Comparison of ENCODE assay signal across 11 cellular contexts in genomic region chr7:155258233-155258575, GRCh38. TPM values are rescaled to one million over a fixed set of nuclear protein-coding genes. Genes with fewer than 3 reads are reported as not detected.
DNase-seq lines count a peak whose midpoint lies in the region; ATAC-seq and TF ChIP-seq lines count a peak whose summit lies in the region.
"Had no signal": no experiment of that assay in that cellular context is flagged by ENCODE, and none has a peak within 500 bp of the region (broad histone marks: within the 10 kb centered on the region; RNA-seq: fewer than 3 reads in every experiment).

No MANE protein-coding gene starts in this region.

- H3K27me3 ChIP-seq in fibroblast of lung (ENCODE audit: control insufficient read depth, insufficient read depth, low read length) = peaks cover 4% of the 10 kb centered on the region
- H3K27me3 ChIP-seq in psoas muscle (ENCODE audit: insufficient read depth in 3 of 3, low read length in 2 of 3) = no peaks in the 10 kb centered on the region

- no peaks in the 10 kb centered on the region for H4K20me1 ChIP-seq in fibroblast of lung (ENCODE audit: control insufficient read depth, extremely low read depth, insufficient read depth, low read length)

- H3K9me3 ChIP-seq in fibroblast of lung (ENCODE audit: control insufficient read depth, insufficient read depth, low read depth, low read length) = no peaks in the 10 kb centered on the region
- H3K9me3 ChIP-seq in psoas muscle = no peaks in the 10 kb centered on the region

- peaks cover 46% of the 10 kb centered on the region for H3K27me3 Mint-ChIP-seq in stimulated activated memory B cell treated with anti-CD40 and anti-IgM and Interleukin-4, amounts not matched to agents 10 μg/mL and 1 μg/mL and 100 μg/mL, for 72 hours

- POLR2A ChIA-PET in HEK293T (lab: Yijun Ruan, JAX) = no interaction called here

- H3K27ac Mint-ChIP-seq in stimulated activated memory B cell treated with anti-CD40 and anti-IgM and Interleukin-4, amounts not matched to agents 10 μg/mL and 1 μg/mL and 100 μg/mL, for 72 hours = no peak overlapping the region
- H3K27ac Mint-ChIP-seq: activated naive CD4-positive, alpha-beta T cell treated with anti-CD3 and anti-CD28 coated beads for 36 hours had no signal

- WGBS in psoas muscle, 3 donors = 6 to 13% (median 10%) methylated on average over 3 of the region's 3 CpGs

- H3K4me3 ChIP-seq in fibroblast of lung (replicated peaks in 1 of 4; ENCODE audit: control extremely low read depth in 1 of 4, insufficient read depth in 1 of 4, low read depth in 3 of 4, low read length in 4 of 4) (no peak overlapping the region), psoas muscle (peak overlapping the region; percentile 47)

- CTCF ChIA-PET in HEK293T (lab: Yijun Ruan, JAX) = no interaction called here

- no peaks in the 10 kb centered on the region for H3K36me3 Mint-ChIP-seq in stimulated activated memory B cell treated with anti-CD40 and anti-IgM and Interleukin-4, amounts not matched to agents 10 μg/mL and 1 μg/mL and 100 μg/mL, for 72 hours

- peaks cover 6% of the 10 kb centered on the region for H3K4me1 Mint-ChIP-seq in stimulated activated memory B cell treated with anti-CD40 and anti-IgM and Interleukin-4, amounts not matched to agents 10 μg/mL and 1 μg/mL and 100 μg/mL, for 72 hours

- peak overlapping the region; percentile 56 for H3K9ac ChIP-seq in fibroblast of lung (ENCODE audit: insufficient read depth, low read length)

- H3K27ac ChIP-seq in fibroblast of lung (ENCODE audit: insufficient read depth, low read length) (peak overlapping the region; percentile 87), psoas muscle (peak overlapping the region; percentile 91)

- ATAC-seq in psoas muscle = peak; percentile 89 to 94 (median 92)
- ATAC-seq in stimulated activated memory B cell treated with anti-CD40 and anti-IgM and Interleukin-4, amounts not matched to agents 10 μg/mL and 1 μg/mL and 100 μg/mL, for 72 hours = no peak
- ATAC-seq: left colon had no signal

- TF ChIP-seq CTCF in fibroblast of lung (conservative IDR thresholded peaks at IDR 0.05 in 1 of 2, IDR thresholded peaks at IDR 0.05 in 1 of 2; ENCODE audit: low read depth in 1 of 2, low read length in 2 of 2) = no peak
- no peak for TF ChIP-seq CTCF in psoas muscle (IDR thresholded peaks at IDR 0.05)

- H3K4me1 ChIP-seq in fibroblast of lung (ENCODE audit: control insufficient read depth, extremely low read depth, insufficient read depth, low read length) (peaks cover 13% of the 10 kb centered on the region), psoas muscle (peaks cover 21% of the 10 kb centered on the region)

- DNase-seq in EH (ENCODE audit: low read depth) = peak; percentile 91
- peak; percentile 46 for DNase-seq in SK-MEL-5 (ENCODE audit: low read depth, low spot score)
- peak; percentile 90 for DNase-seq in fibroblast of lung (ENCODE audit: low read depth in 2 of 2)
- peak; percentile 65 for DNase-seq in psoas muscle
- no peak for DNase-seq in activated CD4-positive, alpha-beta T cell treated with anti-CD3 and anti-CD28 coated beads for 1 hour
- DNase-seq in HEK293T (ENCODE audit: extremely low spot score) = no peak
- DNase-seq in CD1c-positive myeloid dendritic cell (ENCODE audit: extremely low spot score) = no peak
- DNase-seq: activated naive CD4-positive, alpha-beta T cell treated with anti-CD3 and anti-CD28 coated beads for 36 hours; T-helper 2 cell had no signal

- H3K79me2 ChIP-seq in fibroblast of lung (ENCODE audit: control insufficient read depth, insufficient read depth, low read length) = no peaks in the 10 kb centered on the region

- peak overlapping the region; percentile 70 for H3K4me2 ChIP-seq in fibroblast of lung (ENCODE audit: extremely low read depth, insufficient read depth, low read length)

- H2AFZ ChIP-seq in fibroblast of lung (ENCODE audit: low read length) = peak overlapping the region; percentile 67

- no peaks in the 10 kb centered on the region for H3K36me3 ChIP-seq in fibroblast of lung (ENCODE audit: control insufficient read depth, insufficient read depth, low read length)
- no peaks in the 10 kb centered on the region for H3K36me3 ChIP-seq in psoas muscle (ENCODE audit: insufficient read depth in 1 of 2, low read depth in 1 of 2)

- no peak overlapping the region for H3K4me3 Mint-ChIP-seq in stimulated activated memory B cell treated with anti-CD40 and anti-IgM and Interleukin-4, amounts not matched to agents 10 μg/mL and 1 μg/mL and 100 μg/mL, for 72 hours
- H3K4me3 Mint-ChIP-seq: activated naive CD4-positive, alpha-beta T cell treated with anti-CD3 and anti-CD28 coated beads for 36 hours had no signal

- intact Hi-C loops in psoas muscle (cut with DNase I) = loop anchor here in 1 of 2 donors (5.0 kb wide), 2 partner anchors 51 to 66 kb away; no protein-coding TSS in a partner anchor

- H3K9me3 Mint-ChIP-seq in stimulated activated memory B cell treated with anti-CD40 and anti-IgM and Interleukin-4, amounts not matched to agents 10 μg/mL and 1 μg/mL and 100 μg/mL, for 72 hours = peaks cover 3% of the 10 kb centered on the region
- H3K9me3 Mint-ChIP-seq: activated naive CD4-positive, alpha-beta T cell treated with anti-CD3 and anti-CD28 coated beads for 36 hours had no signal

- in situ Hi-C loops in SK-MEL-5 (cut with HindIII; ENCODE audit: low pct_unique_long_range_greater_than_20kb, low sequenced_read_pairs) = no loop called here

TF ChIP-seq in HEK293T, 16 proteins besides CTCF, POLR2A, EP300 and RAD21:
- TF ChIP-seq LEF1 (IDR thresholded peaks at IDR 0.05; ENCODE audit: borderline replicate concordance) (no peak), TARDBP (IDR thresholded peaks at IDR 0.05) (no peak), PKNOX1 (IDR thresholded peaks at IDR 0.05) (no peak), L3MBTL2 (conservative IDR thresholded peaks at IDR 0.05) (no peak), SP1 (IDR thresholded peaks at IDR 0.05) (no peak), CTBP1 (IDR thresholded peaks at IDR 0.05; ENCODE audit: borderline replicate concordance) (no peak)
TF ChIP-seq in HEK293T: peak in this region for 0.

RNA-seq across cellular contexts. Expression of gene INSIG1, which starts 39.5 kb away (rescaled TPM):
- total RNA-seq in SK-MEL-5 (2014; rRNA removed; shearing (Covaris generic)) = 102 and 105 TPM in 2 replicates
- polyA plus RNA-seq in SK-MEL-5 (2015; cell fraction: cytosol; rRNA removed) = 66.7 and 81.4 TPM in 2 replicates
- polyA plus RNA-seq in SK-MEL-5 (2015; cell fraction: nucleus; rRNA removed) = 32.7 and 43.3 TPM in 2 replicates
- 193 and 353 TPM in 2 replicates for total RNA-seq in fibroblast of lung
- polyA plus RNA-seq in fibroblast of lung = 170 and 216 TPM in 2 replicates
- polyA plus RNA-seq in fibroblast of lung (2012) = 141 and 158 TPM in 2 replicates
- polyA minus RNA-seq in fibroblast of lung (ENCODE audit: low replicate concordance) = 191 and 255 TPM in 2 replicates
- total RNA-seq in psoas muscle = 10 to 100 TPM in 1 of 4 donors, 1 to 10 TPM in 3; 4.0 to 11.1 (median 6.6) TPM
- polyA plus RNA-seq in psoas muscle = 10 to 100 TPM in 1 of 3 donors, 1 to 10 TPM in 2; 5.3 to 20.0 (median 9.5) TPM

Comparison
In these comparisons a context has a peak if more than half of its experiments do, and no peak if none do; other contexts are left out.
1. DNase-seq: peak in EH (single experiment), SK-MEL-5 (single experiment), fibroblast of lung (2 of 2) and psoas muscle (2 of 2); none in activated CD4-positive, alpha-beta T cell treated with anti-CD3 and anti-CD28 coated beads for 1 hour (single experiment), HEK293T (single experiment) and CD1c-positive myeloid dendritic cell (single experiment).